1 cellular context compared by ENCODE assay signal in genomic region chr20:33282991-33283555, GRCh38.
TF ChIP-seq lines count a peak whose summit lies in the region.

BPIFB1 (plus strand) TSS chr20:33283214; CDS start chr20:33286074, 2,860 bp downstream.

TF ChIP-seq in HepG2, 621 proteins besides CTCF, POLR2A, EP300 and RAD21 (continued from another document):
- no peak for TF ChIP-seq ZNF142 (CRISPR knock-in tag; IDR thresholded peaks at IDR 0.05)
- TF ChIP-seq SIX4 (CRISPR knock-in tag; IDR thresholded peaks at IDR 0.05) = no peak; the same call in 1 of the 2 replicates
- no peak for TF ChIP-seq ZFP90 (CRISPR knock-in tag; IDR thresholded peaks at IDR 0.05; ENCODE audit: borderline replicate concordance)
- TF ChIP-seq NR3C1 (CRISPR knock-in tag; IDR thresholded peaks at IDR 0.05) = no peak
- TF ChIP-seq PAF1 (CRISPR knock-in tag; IDR thresholded peaks at IDR 0.05) = no peak
- peak; percentile 70 for TF ChIP-seq RXRA (CRISPR knock-in tag; IDR thresholded peaks at IDR 0.05)
